ENCODE assay signal across 24 cellular contexts in genomic region chr7:20438248-20438647, GRCh38.
DNase-seq lines count a peak whose midpoint lies in the region; ATAC-seq and TF ChIP-seq lines count a peak whose summit lies in the region.
"Had no signal": no experiment of that assay in that cellular context is flagged by ENCODE, and none has a peak within 500 bp of the region (broad histone marks: within the 10 kb centered on the region; RNA-seq: fewer than 3 reads in every experiment).

No MANE protein-coding gene starts in this region.

- H3K27me3 ChIP-seq in OCI-LY3 (ENCODE audit: low read depth, low read length): no peaks in the 10 kb centered on the region
- no peaks in the 10 kb centered on the region for H3K27me3 ChIP-seq in mesendoderm (ENCODE audit: insufficient read depth, low read length, poor library complexity)
- H3K27me3 ChIP-seq in gastroesophageal sphincter: no peaks in the 10 kb centered on the region
- H3K27me3 ChIP-seq: adrenal gland, thyroid gland had no signal

- peaks cover 3% of the 10 kb centered on the region for H3K27me3 Mint-ChIP-seq in chondrocyte (ENCODE audit: low read depth)
- H3K27me3 Mint-ChIP-seq: activated T-helper 17 cell treated with anti-CD3 and anti-CD28 coated beads, Interleukin-2, amount 50 U/mL, for 72 hours had no signal

- TF ChIP-seq EP300 in gastroesophageal sphincter (IDR thresholded peaks at IDR 0.05): no peak

- H3K79me2 ChIP-seq in OCI-LY3 (ENCODE audit: low read length) (no peaks in the 10 kb centered on the region), mesendoderm (ENCODE audit: control insufficient read depth, insufficient read depth, low read length) (no peaks in the 10 kb centered on the region)

- H4K20me1 ChIP-seq in OCI-LY3 (ENCODE audit: insufficient read depth, low read length): no peaks in the 10 kb centered on the region

- no peak overlapping the region for H2AK5ac ChIP-seq in mesendoderm (ENCODE audit: low read length)

- H3K23ac ChIP-seq in mesendoderm (ENCODE audit: low read length): no peak overlapping the region

- H3K9ac ChIP-seq in OCI-LY3 (ENCODE audit: low read length): no peak overlapping the region
- H3K9ac ChIP-seq in mesendoderm (ENCODE audit: low read length): no peak overlapping the region

- no peak overlapping the region for H3K18ac ChIP-seq in mesendoderm (ENCODE audit: low read length)

- H3K4me3 Mint-ChIP-seq in chondrocyte (ENCODE audit: unreplicated experiment): no peak overlapping the region
- H3K4me3 Mint-ChIP-seq: activated T-helper 17 cell treated with anti-CD3 and anti-CD28 coated beads, Interleukin-2, amount 50 U/mL, for 72 hours; HFFc6; nephron progenitor cell had no signal

- H3K9me3 Mint-ChIP-seq in chondrocyte (ENCODE audit: low read depth): no peaks in the 10 kb centered on the region
- H3K9me3 Mint-ChIP-seq: nephron progenitor cell had no signal

- H3K36me3 Mint-ChIP-seq in chondrocyte (ENCODE audit: low read depth): no peaks in the 10 kb centered on the region

- H4K5ac ChIP-seq in mesendoderm (ENCODE audit: low read length): no peak overlapping the region

- ATAC-seq in GM18502 (IDR thresholded peaks at IDR 0.05; ENCODE audit: poor library complexity, unreplicated experiment): peak; percentile 27
- ATAC-seq in HG02852 (IDR thresholded peaks at IDR 0.05; ENCODE audit: unreplicated experiment): peak; percentile 7
- no peak for ATAC-seq in gastroesophageal sphincter
- ATAC-seq: activated T-helper 17 cell treated with anti-CD3 and anti-CD28 coated beads, Interleukin-2, amount 50 U/mL, for 72 hours; Right ventricle myocardium inferior had no signal

- H2AFZ ChIP-seq in OCI-LY3 (ENCODE audit: low read depth, low read length): no peak overlapping the region

- no peak overlapping the region for H2BK5ac ChIP-seq in mesendoderm (ENCODE audit: low read length)

- no peak overlapping the region for H3K4ac ChIP-seq in mesendoderm (ENCODE audit: low read depth, low read length)

- H3K4me3 ChIP-seq in OCI-LY3 (ENCODE audit: low read length) (peak overlapping the region; percentile 36), mesendoderm (ENCODE audit: low read length) (no peak overlapping the region), gastroesophageal sphincter (no peak overlapping the region)
- H3K4me3 ChIP-seq: adrenal gland, prostate gland, smooth muscle cell, thyroid gland had no signal

- H3K36me3 ChIP-seq in OCI-LY3 (replicated peaks; ENCODE audit: low read depth, low read length) (no peaks in the 10 kb centered on the region), mesendoderm (ENCODE audit: control insufficient read depth, insufficient read depth, low read length) (no peaks in the 10 kb centered on the region), gastroesophageal sphincter (no peaks in the 10 kb centered on the region)
- H3K36me3 ChIP-seq: adrenal gland, prostate gland, thyroid gland had no signal

- no peak for TF ChIP-seq POLR2A in gastroesophageal sphincter (IDR thresholded peaks at IDR 0.05)

- H3K9me3 ChIP-seq in OCI-LY3 (ENCODE audit: insufficient read depth, low read length) (no peaks in the 10 kb centered on the region), gastroesophageal sphincter (no peaks in the 10 kb centered on the region)
- H3K9me3 ChIP-seq: adrenal gland, prostate gland, thyroid gland had no signal

- DNase-seq in mesendoderm (peak; percentile 45), SKM-1 treated with dmso at 0.1 percent for 144 hours (lab: John Stamatoyannopoulos, UW; ENCODE audit: unreplicated experiment) (no peak), chondrocyte (ENCODE audit: low spot score) (no peak)
- DNase-seq in activated CD4-positive, CD25-positive, alpha-beta regulatory T cell (lab: John Stamatoyannopoulos, UW): no peak
- DNase-seq: activated CD8-positive, alpha-beta memory T cell treated with anti-CD3 and anti-CD28 coated beads for 24 hours; adrenal gland; central memory CD4-positive, alpha-beta T cell; effector memory CD4-positive, alpha-beta T cell; HFFc6; hippocampal formation; mesenchymal stem cell; NCI-H1048; NCI-H2107; NCI-H82; nephron progenitor cell; thyroid gland had no signal

- no peaks in the 10 kb centered on the region for H3K4me1 Mint-ChIP-seq in chondrocyte (ENCODE audit: low read depth)
- H3K4me1 Mint-ChIP-seq: activated T-helper 17 cell treated with anti-CD3 and anti-CD28 coated beads, Interleukin-2, amount 50 U/mL, for 72 hours; nephron progenitor cell had no signal

- H2BK15ac ChIP-seq in mesendoderm (replicated peaks; ENCODE audit: low read depth): no peak overlapping the region

- H3K4me2 ChIP-seq in OCI-LY3 (ENCODE audit: low read length) (peak overlapping the region; percentile 54), mesendoderm (ENCODE audit: low read length) (no peak overlapping the region)
- H3K4me2 ChIP-seq: smooth muscle cell had no signal

- no peak overlapping the region for H3K56ac ChIP-seq in mesendoderm (ENCODE audit: low read length)

- no peak overlapping the region for H2BK120ac ChIP-seq in mesendoderm (ENCODE audit: low read depth, low read length)

- no peak overlapping the region for H4K8ac ChIP-seq in mesendoderm (ENCODE audit: low read depth, low read length)

- H3K79me1 ChIP-seq in mesendoderm (ENCODE audit: low read length): no peaks in the 10 kb centered on the region

- H3K27ac ChIP-seq in OCI-LY3 (ENCODE audit: low read length) (no peak overlapping the region), mesendoderm (ENCODE audit: low read depth, low read length) (no peak overlapping the region), gastroesophageal sphincter (no peak overlapping the region)
- H3K27ac ChIP-seq: adrenal gland, prostate gland, thyroid gland had no signal

- no peak overlapping the region for H3K27ac Mint-ChIP-seq in chondrocyte (ENCODE audit: unreplicated experiment)
- H3K27ac Mint-ChIP-seq: activated T-helper 17 cell treated with anti-CD3 and anti-CD28 coated beads, Interleukin-2, amount 50 U/mL, for 72 hours; HFFc6 had no signal

- no peak for TF ChIP-seq CTCF in OCI-LY3 (IDR thresholded peaks at IDR 0.05; ENCODE audit: low read depth, low read length)
- no peak for TF ChIP-seq CTCF in chondrocyte (IDR thresholded peaks at IDR 0.05)
- no peak for TF ChIP-seq CTCF in gastroesophageal sphincter (IDR thresholded peaks at IDR 0.05)

- H3K4me1 ChIP-seq in OCI-LY3 (ENCODE audit: low read length) (peaks cover 25% of the 10 kb centered on the region), mesendoderm (ENCODE audit: control insufficient read depth, low read depth, low read length) (peaks cover 2% of the 10 kb centered on the region), gastroesophageal sphincter (no peaks in the 10 kb centered on the region)
- H3K4me1 ChIP-seq: prostate gland, thyroid gland had no signal
